In genomic region chr3:156449712-156450574, GRCh38 we compare ENCODE assay signal across 8 cellular contexts.
DNase-seq lines count a peak whose midpoint lies in the region; ATAC-seq and TF ChIP-seq lines count a peak whose summit lies in the region.

No MANE protein-coding gene starts in this region.

- H3K27me3 ChIP-seq in stomach: no peaks in the 10 kb centered on the region

- TF ChIP-seq CTCF in CD14-positive monocyte (IDR thresholded peaks at IDR 0.05) (peak; percentile 65), stomach (IDR thresholded peaks at IDR 0.05) (peak in 5 of 7 experiments; percentile 14 to 53 (median 49))

- WGBS in stomach, 5 donors: 50 to 67% (median 53%) methylated on average over 2 of the region's 2 CpGs

- no peak overlapping the region for H3K27ac Mint-ChIP-seq in CD14-positive monocyte

- H3K4me1 Mint-ChIP-seq in CD14-positive monocyte: peaks cover 20% of the 10 kb centered on the region

- H3K27me3 Mint-ChIP-seq in CD14-positive monocyte (ENCODE audit: low read depth in 3 of 3): peaks cover 0 to 6% (median 2%) of the 10 kb centered on the region in 3 donors

- H3K4me3 Mint-ChIP-seq in CD14-positive monocyte: no peak overlapping the region

- H3K9me3 Mint-ChIP-seq in CD14-positive monocyte: peaks cover 0 to 2% (median 0%) of the 10 kb centered on the region in 7 donors

- no peaks in the 10 kb centered on the region for H3K36me3 Mint-ChIP-seq in CD14-positive monocyte

- TF ChIP-seq POLR2A in stomach (IDR thresholded peaks at IDR 0.05): no peak

- ATAC-seq in GM18870 (IDR thresholded peaks at IDR 0.05; ENCODE audit: unreplicated experiment) (peak; percentile 47), SK-N-SH treated with all-trans-retinoic acid at 6 μM for 48 hours (peak; percentile 84)

- no peak for TF ChIP-seq EP300 in stomach (IDR thresholded peaks at IDR 0.05)

- no peak overlapping the region for H3K27ac ChIP-seq in stomach

- intact Hi-C loops in CD14-positive monocyte (cut with micrococcal nuclease): no loop called here
- intact Hi-C loops in stomach (cut with DNase I; ENCODE audit: low total_unique reads): loop anchor here (10.0 kb wide), 1 partner anchor 295 kb away; no protein-coding TSS in a partner anchor

- DNase-seq in CD14-positive monocyte (ENCODE audit: low spot score): no peak
- peak; percentile 12 for DNase-seq in HuH-7.5 (ENCODE audit: low spot score)
- peak; percentile 24 for DNase-seq in glomerular visceral epithelial cell (ENCODE audit: extremely low spot score)
- no peak for DNase-seq in stomach
- DNase-seq in activated naive CD4-positive, alpha-beta T cell treated with anti-CD3 and anti-CD28 coated beads, Interleukin-2, amount 50 U/mL, for 16 hours: no peak
- DNase-seq in ecto neural progenitor cell (ENCODE audit: low spot score): no peak

- no peaks in the 10 kb centered on the region for H3K4me1 ChIP-seq in stomach

- H3K36me3 ChIP-seq in stomach: no peaks in the 10 kb centered on the region

- no peak overlapping the region for H3K4me3 ChIP-seq in stomach

- H3K9me3 ChIP-seq in stomach: no peaks in the 10 kb centered on the region

TF ChIP-seq in SK-N-SH treated with all-trans-retinoic acid at 6 μM for 48 hours, 23 proteins besides CTCF, POLR2A, EP300 and RAD21:
- TF ChIP-seq ZFP30 (CRISPR knock-in tag; IDR thresholded peaks at IDR 0.05): no peak
- TF ChIP-seq PATZ1 (CRISPR knock-in tag; IDR thresholded peaks at IDR 0.05; ENCODE audit: borderline replicate concordance): no peak
- TF ChIP-seq CSRNP3 (CRISPR knock-in tag; IDR thresholded peaks at IDR 0.05): no peak
- no peak for TF ChIP-seq TOX (CRISPR knock-in tag; IDR thresholded peaks at IDR 0.05; ENCODE audit: borderline replicate concordance)
- no peak for TF ChIP-seq CSDC2 (CRISPR knock-in tag; IDR thresholded peaks at IDR 0.05)
- TF ChIP-seq ESRRG (CRISPR knock-in tag; IDR thresholded peaks at IDR 0.05): no peak
- no peak for TF ChIP-seq ISL1 (CRISPR knock-in tag; IDR thresholded peaks at IDR 0.05)
- TF ChIP-seq ZNF565 (CRISPR knock-in tag; conservative IDR thresholded peaks at IDR 0.05; ENCODE audit: low read depth): no peak
- TF ChIP-seq BACH2 (CRISPR knock-in tag; IDR thresholded peaks at IDR 0.05; ENCODE audit: borderline replicate concordance): no peak
- no peak for TF ChIP-seq TCF4 (CRISPR knock-in tag; IDR thresholded peaks at IDR 0.05; ENCODE audit: borderline replicate concordance)

Comparison
In these comparisons a context has a peak if more than half of its experiments do, and no peak if none do; other contexts are left out.
1. DNase-seq: peak in HuH-7.5 (single experiment) and glomerular visceral epithelial cell (single experiment); none in CD14-positive monocyte (single experiment), stomach (single experiment), activated naive CD4-positive, alpha-beta T cell treated with anti-CD3 and anti-CD28 coated beads, Interleukin-2, amount 50 U/mL, for 16 hours (single experiment) and ecto neural progenitor cell (single experiment).